In the genomic region with DNA sequence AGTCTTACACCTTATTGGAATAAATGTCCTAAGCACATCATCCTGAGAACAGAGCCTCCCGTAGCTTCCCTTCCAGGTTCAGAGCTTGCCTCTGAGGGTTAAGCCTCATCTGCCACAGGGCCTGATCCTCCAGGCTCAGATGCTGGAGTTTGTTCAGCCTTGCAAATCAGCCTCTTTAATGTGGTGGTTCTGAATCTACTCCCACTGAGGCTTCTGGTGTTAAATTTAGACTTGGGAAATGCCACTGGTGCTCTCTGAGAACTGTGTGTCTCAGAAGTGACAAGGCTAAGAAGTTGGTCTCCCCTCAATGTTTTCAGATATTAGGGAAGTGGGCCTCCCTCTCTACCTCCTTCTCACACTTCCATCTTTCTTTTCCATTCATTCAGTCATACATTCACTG, we compare ENCODE assay signal across 23 cellular contexts.
DNase-seq lines count a peak whose midpoint lies in the region; ATAC-seq, FAIRE-seq and TF ChIP-seq lines count a peak whose summit lies in the region.
"Had no signal": no experiment of that assay in that cellular context is flagged by ENCODE, and none has a peak within 500 bp of the region (broad histone marks: within the 10 kb centered on the region; RNA-seq: fewer than 3 reads in every experiment).

No MANE protein-coding gene starts in this region.

- TF ChIP-seq RAD21 in GM12878 (IDR thresholded peaks at IDR 0.05; ENCODE audit: insufficient read depth, low read depth, low read length) = no peak

- H3K4me1 Mint-ChIP-seq in Caco-2 (ENCODE audit: low read depth, unreplicated experiment) = no peaks in the 10 kb centered on the region

- H3K27ac ChIP-seq in ACC112 (ENCODE audit: low read depth, low read length) (peak overlapping the region; percentile 94), GM12878 (ENCODE audit: control insufficient read depth, insufficient read depth) (no peak overlapping the region)

- H2AFZ ChIP-seq in ACC112 (ENCODE audit: low read length, unreplicated experiment) = no peak overlapping the region
- peak overlapping the region; percentile 24; the same call in 1 of the 2 replicates for H2AFZ ChIP-seq in GM12878 (ENCODE audit: control insufficient read depth, low read depth, low read length)

- no peak for TF ChIP-seq CTCF in GM12865 (IDR thresholded peaks at IDR 0.05; ENCODE audit: insufficient read depth, low read depth, low read length, missing control alignments)
- no peak for TF ChIP-seq CTCF in GM12878 (IDR thresholded peaks at IDR 0.05 in 2 of 3, conservative IDR thresholded peaks at IDR 0.05 in 1 of 3; ENCODE audit: control insufficient read depth in 2 of 3, extremely low read depth in 1 of 3, insufficient read depth in 1 of 3, low read depth in 3 of 3, low read length in 3 of 3)
- TF ChIP-seq CTCF in Caco-2 (IDR thresholded peaks at IDR 0.05; ENCODE audit: insufficient read depth in 1 of 2, low read depth in 1 of 2, low read length in 1 of 2, severe bottlenecking in 1 of 2, unreplicated experiment in 1 of 2) = no peak

- SMC1A ChIA-PET in GM12878 (lab: Charles Lee; ENCODE audit: uncharacterized antibody, unreplicated experiment) = interaction anchor here (1.1 to 1.3 kb wide), 2 partner anchors 95 to 151 kb away, joined by 3 read pairs; no protein-coding TSS in a partner anchor

- DNase-seq in GM12865 (ENCODE audit: low read depth) = peak; percentile 33
- no peak for DNase-seq in GM12878 (ENCODE audit: low read depth, low spot score)
- DNase-seq in amygdala (lab: John Stamatoyannopoulos, UW) = no peak
- no peak for DNase-seq in Caco-2
- DNase-seq in NCI-H526 (lab: John Stamatoyannopoulos, UW) = no peak
- DNase-seq: anterior cingulate cortex; caudate nucleus; DMS79 treated with DMSO at 0.1 percent for 48 hours; heart left ventricle; KG1; midbrain; NCI-H187; NCI-H2227 treated with DMSO at 0.1 percent for 48 hours; NCI-H774; OCI-M1; Right ventricle myocardium superior; stimulated activated naive CD4-positive, alpha-beta T cell treated with Interleukin-2 at 50 U/mL for 16 hours had no signal

- H4K20me1 ChIP-seq in GM12878 (ENCODE audit: control insufficient read depth, insufficient read depth) = no peaks in the 10 kb centered on the region

- no peaks in the 10 kb centered on the region for H3K36me3 Mint-ChIP-seq in Caco-2 (ENCODE audit: insufficient read depth, unreplicated experiment)
- H3K36me3 Mint-ChIP-seq: type B pancreatic cell had no signal

- ATAC-seq in HG02884 (IDR thresholded peaks at IDR 0.05; ENCODE audit: unreplicated experiment) (peak; percentile 43), GM12878 (peak; percentile 38), HG03025 (IDR thresholded peaks at IDR 0.05; ENCODE audit: low FRiP score, unreplicated experiment) (no peak)

- no peaks in the 10 kb centered on the region for H3K27me3 Mint-ChIP-seq in Caco-2 (ENCODE audit: insufficient read depth, unreplicated experiment)
- H3K27me3 Mint-ChIP-seq: type B pancreatic cell had no signal

- H3K36me3 ChIP-seq in ACC112 (ENCODE audit: insufficient read depth, low read length) (peaks cover 29% of the 10 kb centered on the region), GM12878 (ENCODE audit: control insufficient read depth in 2 of 2, insufficient read depth in 2 of 2, low read length in 1 of 2) (no peaks in the 10 kb centered on the region), Caco-2 (ENCODE audit: control insufficient read depth, insufficient read depth, low read length) (no peaks in the 10 kb centered on the region)

- H3K4me3 ChIP-seq in ACC112 (ENCODE audit: low read depth, low read length) = no peak overlapping the region
- H3K4me3 ChIP-seq in GM12865 (ENCODE audit: low read depth, low read length) = no peak overlapping the region
- no peak overlapping the region for H3K4me3 ChIP-seq in GM12878
- H3K4me3 ChIP-seq in Caco-2 (ENCODE audit: low read depth, low read length) = no peak overlapping the region
- H3K4me3 ChIP-seq: heart left ventricle had no signal

- no peak overlapping the region; the same call in 1 of the 2 replicates for H3K4me2 ChIP-seq in GM12878 (ENCODE audit: control insufficient read depth, insufficient read depth)

- RAD21 ChIA-PET in GM12878 (lab: Charles Lee; ENCODE audit: unreplicated experiment) = interaction anchor here (0.6 kb wide), 1 partner anchor 14 kb away, joined by 3 read pairs; no protein-coding TSS in a partner anchor

- in situ Hi-C loops in GM12878 (cut with MboI) = no loop called here

- no peak for TF ChIP-seq POLR2A in GM12878 (IDR thresholded peaks at IDR 0.05; ENCODE audit: low read depth, low read length)

- peak; percentile 88 for FAIRE-seq in GM12878 (lab: Jason Lieb, UNC)
- FAIRE-seq: endothelial cell of umbilical vein had no signal

- no TSS peak for BruUV-seq in GM12878 (replicated peaks; lab: Mats Ljungman, UMichigan)
- no TSS peak for BruUV-seq in Caco-2 (replicated peaks; lab: Mats Ljungman, UMichigan)

- POLR2A ChIA-PET in GM12878 (lab: Charles Lee) = interaction anchor here (0.6 kb wide), 1 partner anchor 151 kb away, joined by 3 read pairs; no protein-coding TSS in a partner anchor
- POLR2A ChIA-PET in Caco-2 (lab: Charles Lee) = no interaction called here

- CTCF ChIA-PET in GM12878 (lab: Yijun Ruan, JAX) = interaction anchor here (1.2 to 2.5 kb wide), 4 partner anchors 11 to 504 kb away, joined by 3 to 14 read pairs (median 3); no protein-coding TSS in a partner anchor
- CTCF ChIA-PET in Caco-2 (lab: Charles Lee) = no interaction called here

- H3K4me3 Mint-ChIP-seq in Caco-2 (ENCODE audit: unreplicated experiment) = no peak overlapping the region
- H3K4me3 Mint-ChIP-seq: nephron, type B pancreatic cell had no signal

- H3K4me1 ChIP-seq in ACC112 (ENCODE audit: control insufficient read depth, insufficient read depth, low read length, unreplicated experiment) = peaks cover 54% of the 10 kb centered on the region
- peaks cover 11% of the 10 kb centered on the region for H3K4me1 ChIP-seq in GM12878 (ENCODE audit: control insufficient read depth, insufficient read depth, low read length)
- no peaks in the 10 kb centered on the region for H3K4me1 ChIP-seq in Caco-2

- H3K9me3 Mint-ChIP-seq in Caco-2 (ENCODE audit: unreplicated experiment) = no peaks in the 10 kb centered on the region
- H3K9me3 Mint-ChIP-seq: nephron had no signal

- H3K27ac Mint-ChIP-seq in Caco-2 (ENCODE audit: unreplicated experiment) = no peak overlapping the region
- H3K27ac Mint-ChIP-seq: nephron, type B pancreatic cell had no signal

- H3K9me3 ChIP-seq in GM12878 (replicated peaks; ENCODE audit: control insufficient read depth, insufficient read depth, low read length) = no peaks in the 10 kb centered on the region
- no peaks in the 10 kb centered on the region for H3K9me3 ChIP-seq in Caco-2
- H3K9me3 ChIP-seq: heart left ventricle had no signal

- intact Hi-C loops in GM12878 (cut with micrococcal nuclease; ENCODE audit: unreplicated experiment) (no loop called here), Caco-2 (cut with micrococcal nuclease; ENCODE audit: unreplicated experiment) (no loop called here)

- no peak for TF ChIP-seq EP300 in GM12878 (IDR thresholded peaks at IDR 0.05; ENCODE audit: borderline replicate concordance in 1 of 2, control insufficient read depth in 1 of 2, low read depth in 2 of 2, low read length in 2 of 2)

- H3K9ac ChIP-seq in GM12878 (ENCODE audit: control insufficient read depth, insufficient read depth, low read length) = no peak overlapping the region

- 0% methylated on average over 1 of the region's 1 CpG for WGBS in GM12878 (ENCODE audit: insufficient coverage, insufficient replicate concordance, low lambda C conversion rate, missing lambda C conversion rate)

- H3K79me2 ChIP-seq in ACC112 (ENCODE audit: control insufficient read depth, insufficient read depth, low read length, unreplicated experiment) = no peaks in the 10 kb centered on the region
- no peaks in the 10 kb centered on the region for H3K79me2 ChIP-seq in GM12878 (ENCODE audit: control insufficient read depth, insufficient read depth, low read length)

- H3K27me3 ChIP-seq in ACC112 (ENCODE audit: insufficient read depth, low read length) = no peaks in the 10 kb centered on the region
- H3K27me3 ChIP-seq in GM12878 (replicated peaks in 1 of 2; ENCODE audit: control insufficient read depth in 2 of 2, insufficient read depth in 2 of 2, low read length in 1 of 2) = no peaks in the 10 kb centered on the region
- no peaks in the 10 kb centered on the region for H3K27me3 ChIP-seq in Caco-2 (replicated peaks; ENCODE audit: control insufficient read depth, insufficient read depth, low read length)
- H3K27me3 ChIP-seq: heart left ventricle had no signal

TF ChIP-seq in GM12878, 131 proteins besides CTCF, POLR2A, EP300 and RAD21 (continues in another document):
- TF ChIP-seq MEF2B (IDR thresholded peaks at IDR 0.05; ENCODE audit: partially characterized antibody, poor library complexity, severe bottlenecking) (no peak), MTA3 (IDR thresholded peaks at IDR 0.05; ENCODE audit: borderline replicate concordance, low read length) (peak; percentile 76; the same call in 1 of the 2 replicates), CHD1 (IDR thresholded peaks at IDR 0.05; ENCODE audit: low read depth, low read length) (no peak), EED (IDR thresholded peaks at IDR 0.05; ENCODE audit: low read depth) (peak; percentile 65), KDM1A (IDR thresholded peaks at IDR 0.05; ENCODE audit: borderline replicate concordance) (no peak), GABPA (IDR thresholded peaks at IDR 0.05; ENCODE audit: low read depth) (no peak), RAD51 (IDR thresholded peaks at IDR 0.05) (no peak), SPI1 (IDR thresholded peaks at IDR 0.05; ENCODE audit: borderline replicate concordance, insufficient read depth, low read depth, low read length) (peak; percentile 42), PAX5 (IDR thresholded peaks at IDR 0.05; ENCODE audit: borderline replicate concordance, low read depth, low read length) (peak; percentile 44; the same call in 1 of the 2 replicates), FOXM1 (IDR thresholded peaks at IDR 0.05; ENCODE audit: low read depth, low read length) (peak; percentile 62; the same call in 1 of the 2 replicates), SIX5 (IDR thresholded peaks at IDR 0.05; ENCODE audit: low read depth, low read length, severe bottlenecking) (peak; percentile 3), NR2C1 (IDR thresholded peaks at IDR 0.05) (no peak)
- TF ChIP-seq, protein P1, sequence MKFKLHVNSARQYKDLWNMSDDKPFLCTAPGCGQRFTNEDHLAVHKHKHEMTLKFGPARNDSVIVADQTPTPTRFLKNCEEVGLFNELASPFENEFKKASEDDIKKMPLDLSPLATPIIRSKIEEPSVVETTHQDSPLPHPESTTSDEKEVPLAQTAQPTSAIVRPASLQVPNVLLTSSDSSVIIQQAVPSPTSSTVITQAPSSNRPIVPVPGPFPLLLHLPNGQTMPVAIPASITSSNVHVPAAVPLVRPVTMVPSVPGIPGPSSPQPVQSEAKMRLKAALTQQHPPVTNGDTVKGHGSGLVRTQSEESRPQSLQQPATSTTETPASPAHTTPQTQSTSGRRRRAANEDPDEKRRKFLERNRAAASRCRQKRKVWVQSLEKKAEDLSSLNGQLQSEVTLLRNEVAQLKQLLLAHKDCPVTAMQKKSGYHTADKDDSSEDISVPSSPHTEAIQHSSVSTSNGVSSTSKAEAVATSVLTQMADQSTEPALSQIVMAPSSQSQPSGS (IDR thresholded peaks at IDR 0.05; ENCODE audit: low read length) = peak; percentile 44; the same call in 1 of the 2 replicates
